25 cellular contexts compared by ENCODE assay signal in genomic region chr16:89498839-89499238, GRCh38. TPM values are rescaled to one million over a fixed set of nuclear protein-coding genes. Genes with fewer than 3 reads are reported as not detected.
DNase-seq lines count a peak whose midpoint lies in the region; ATAC-seq, FAIRE-seq and TF ChIP-seq lines count a peak whose summit lies in the region.
"Had no signal": no experiment of that assay in that cellular context is flagged by ENCODE, and none has a peak within 500 bp of the region (broad histone marks: within the 10 kb centered on the region; RNA-seq: fewer than 3 reads in every experiment).

No MANE protein-coding gene starts in this region.

- TF ChIP-seq CTCF in right atrium auricular region (IDR thresholded peaks at IDR 0.05) = no peak

- H3K36me3 ChIP-seq in right atrium auricular region = no peaks in the 10 kb centered on the region
- peaks cover under 1 to 5% of the 10 kb centered on the region in 2 donors for H3K36me3 ChIP-seq in mucosa of rectum (ENCODE audit: control insufficient read depth in 2 of 2, insufficient read depth in 2 of 2, low read length in 2 of 2)
- H3K36me3 ChIP-seq: Peyer's patch had no signal

- H3K27me3 ChIP-seq in right atrium auricular region (no peaks in the 10 kb centered on the region), mucosa of rectum (ENCODE audit: control insufficient read depth in 2 of 2, insufficient read depth in 2 of 2, low read length in 2 of 2) (no peaks in the 10 kb centered on the region)
- H3K27me3 ChIP-seq: Peyer's patch had no signal

- H3K9me3 ChIP-seq in right atrium auricular region (no peaks in the 10 kb centered on the region), mucosa of rectum (ENCODE audit: control insufficient read depth in 2 of 2, low read length in 2 of 2) (no peaks in the 10 kb centered on the region)
- H3K9me3 ChIP-seq: Peyer's patch had no signal

- in situ Hi-C loops in SK-MEL-5 (cut with HindIII; ENCODE audit: low pct_unique_long_range_greater_than_20kb, low sequenced_read_pairs) = no loop called here

- intact Hi-C loops in Right ventricle myocardium superior (cut with DNase I) = no loop called here

- H3K4me1 ChIP-seq in right atrium auricular region (peaks cover 0 to 11% of the 10 kb centered on the region in 2 donors), mucosa of rectum (ENCODE audit: control insufficient read depth in 2 of 2, insufficient read depth in 2 of 2, low read length in 2 of 2) (peaks cover 13 to 18% of the 10 kb centered on the region in 2 donors)

- H3K27ac ChIP-seq in right atrium auricular region (no peak overlapping the region), mucosa of rectum (ENCODE audit: low read depth in 2 of 2, low read length in 2 of 2) (peak overlapping the region; percentile 1 to 42)
- H3K27ac ChIP-seq: C4-2B, parathyroid adenoma, Peyer's patch had no signal

- ATAC-seq in Right ventricle myocardium superior (ENCODE audit: poor library complexity) (peak; percentile 27), GM19452 (IDR thresholded peaks at IDR 0.05; ENCODE audit: unreplicated experiment) (no peak)
- ATAC-seq: GM12878 had no signal

- peak; percentile 38 for DNase-seq in Right ventricle myocardium superior
- DNase-seq in right atrium auricular region (ENCODE audit: low spot score) = no peak
- peak; percentile 89 for DNase-seq in SK-MEL-5 (ENCODE audit: low read depth, low spot score)
- DNase-seq in stromal cell of bone marrow (ENCODE audit: low read depth) = peak; percentile 94
- DNase-seq in GM19239 (ENCODE audit: insufficient read length, low spot score) = no peak
- no peak for DNase-seq in SW480 (ENCODE audit: low spot score)
- DNase-seq: activated CD4-positive, alpha-beta T cell treated with anti-CD3 and anti-CD28 coated beads, Interleukin-2, amount 10 ng/mL, durations not matched to agents 24 days and 14 days; anterior cingulate cortex; DMS 273 treated with DMSO at 0.1 percent for 48 hours; erythroblast; NCI-H1417; NCI-H2171; NCI-H748 treated with DMSO at 0.1 percent for 48 hours; Peyer's patch; small intestine; stimulated activated CD4-positive, alpha-beta T cell treated with anti-CD3 and anti-CD28 coated beads, Interleukin-4, amount 100 ng/mL, for 24 hours had no signal

- H3K4me3 ChIP-seq in right atrium auricular region = no peak overlapping the region
- no peak overlapping the region for H3K4me3 ChIP-seq in mucosa of rectum (ENCODE audit: low read length in 2 of 2)
- H3K4me3 ChIP-seq: GM12878, Peyer's patch had no signal

- FAIRE-seq in GM19239 (lab: Jason Lieb, UNC) = no peak
- FAIRE-seq: A204.1, G401.6, GM12878, H54, small intestine, urothelium cell line had no signal

- peak overlapping the region in 1 of 2 donors; percentile 39 for H3K9ac ChIP-seq in mucosa of rectum (ENCODE audit: low read depth in 1 of 2, low read length in 2 of 2)
- H3K9ac ChIP-seq: parathyroid adenoma had no signal

RNA-seq across cellular contexts. Expression of gene ANKRD11, which starts 8.5 kb away (rescaled TPM):
- 64.9 TPM for total RNA-seq in Right ventricle myocardium superior
- 10 to 100 TPM; 55.2 to 68.1 TPM for total RNA-seq in right atrium auricular region
- 47.0 and 54.2 TPM in 2 replicates for total RNA-seq in SK-MEL-5 (2014; rRNA removed; shearing (Covaris generic))
- 165 and 194 TPM in 2 replicates for polyA plus RNA-seq in SK-MEL-5 (2015; cell fraction: cytosol; rRNA removed)
- polyA plus RNA-seq in SK-MEL-5 (2015; cell fraction: nucleus; rRNA removed) = 144 and 168 TPM in 2 replicates

RNA-seq across cellular contexts. Expression of gene SPG7, which starts 9.4 kb away (rescaled TPM):
- 108 TPM for total RNA-seq in Right ventricle myocardium superior
- total RNA-seq in right atrium auricular region = 100 to 1,000 TPM in 1 of 2 donors, 10 to 100 TPM in 1; 72.8 to 216 TPM
- total RNA-seq in SK-MEL-5 (2014; rRNA removed; shearing (Covaris generic)) = 52.6 and 53.9 TPM in 2 replicates
- 45.5 and 47.1 TPM in 2 replicates for polyA plus RNA-seq in SK-MEL-5 (2015; cell fraction: cytosol; rRNA removed)
- 423 and 500 TPM in 2 replicates for polyA plus RNA-seq in SK-MEL-5 (2015; cell fraction: nucleus; rRNA removed)

Comparison
In these comparisons a context has a peak if more than half of its experiments do, and no peak if none do; other contexts are left out.
1. DNase-seq: peak in Right ventricle myocardium superior (single experiment), SK-MEL-5 (single experiment) and stromal cell of bone marrow (single experiment); none in right atrium auricular region (single experiment), GM19239 (single experiment) and SW480 (single experiment).
2. H3K27ac ChIP-seq: peak in mucosa of rectum (2 of 2); none in right atrium auricular region (0 of 2).